7 cellular contexts compared by ENCODE assay signal in genomic region chr3:116000315-116000714, GRCh38.
DNase-seq lines count a peak whose midpoint lies in the region; ATAC-seq, FAIRE-seq and TF ChIP-seq lines count a peak whose summit lies in the region.

No MANE protein-coding gene starts in this region.

- ATAC-seq in GM19023 (IDR thresholded peaks at IDR 0.05; ENCODE audit: unreplicated experiment) (peak; percentile 93), HG03060 (IDR thresholded peaks at IDR 0.05; ENCODE audit: low read depth, unreplicated experiment) (peak; percentile 85), pancreas (peak in 3 of 4 donors; percentile 46 to 57 (median 48)), gastrocnemius medialis (no peak)

- TF ChIP-seq CTCF in pancreas (IDR thresholded peaks at IDR 0.05): no peak
- no peak for TF ChIP-seq CTCF in gastrocnemius medialis (IDR thresholded peaks at IDR 0.05 in 4 of 5, conservative IDR thresholded peaks at IDR 0.05 in 1 of 5)

- H3K27ac ChIP-seq in pancreas (no peak overlapping the region), gastrocnemius medialis (no peak overlapping the region)

- H3K36me3 ChIP-seq in pancreas (no peaks in the 10 kb centered on the region), gastrocnemius medialis (no peaks in the 10 kb centered on the region)

- FAIRE-seq in pancreas (lab: Jason Lieb, UNC) (no peak), GM19239 (lab: Jason Lieb, UNC) (no peak)

- no peaks in the 10 kb centered on the region for H3K27me3 ChIP-seq in pancreas
- H3K27me3 ChIP-seq in gastrocnemius medialis: no peaks in the 10 kb centered on the region

- H3K4me3 ChIP-seq in pancreas (no peak overlapping the region), gastrocnemius medialis (no peak overlapping the region)

- in situ Hi-C loops in gastrocnemius medialis (cut with MboI; ENCODE audit: low sequenced_read_pairs in 4 of 4): no loop called here

- DNase-seq in T1000 (lab: John Stamatoyannopoulos, UW) (peak; percentile 54), pancreas (no peak), gastrocnemius medialis (no peak), NOMO-1 treated with dmso at 0.1 percent for 144 hours (lab: John Stamatoyannopoulos, UW; ENCODE audit: unreplicated experiment) (no peak), GM19239 (ENCODE audit: insufficient read length, low spot score) (no peak)

- TF ChIP-seq POLR2A in gastrocnemius medialis (IDR thresholded peaks at IDR 0.05): no peak

- intact Hi-C loops in pancreas (cut with DNase I): no loop called here
- intact Hi-C loops in gastrocnemius medialis (cut with DNase I; ENCODE audit: low total_unique reads): no loop called here

- H3K9me3 ChIP-seq in pancreas (no peaks in the 10 kb centered on the region), gastrocnemius medialis (no peaks in the 10 kb centered on the region)

- H3K4me1 ChIP-seq in pancreas: no peaks in the 10 kb centered on the region
- H3K4me1 ChIP-seq in gastrocnemius medialis: no peaks in the 10 kb centered on the region

- 59 to 61% methylated on average over 3 of the region's 3 CpGs for WGBS in pancreas, 2 donors

Comparison
In these comparisons a context has a peak if more than half of its experiments do, and no peak if none do; other contexts are left out.
1. ATAC-seq: peak in GM19023 (single experiment), HG03060 (single experiment) and pancreas (3 of 4); none in gastrocnemius medialis (0 of 2).